ENCODE assay signal across 22 cellular contexts in the genomic region with DNA sequence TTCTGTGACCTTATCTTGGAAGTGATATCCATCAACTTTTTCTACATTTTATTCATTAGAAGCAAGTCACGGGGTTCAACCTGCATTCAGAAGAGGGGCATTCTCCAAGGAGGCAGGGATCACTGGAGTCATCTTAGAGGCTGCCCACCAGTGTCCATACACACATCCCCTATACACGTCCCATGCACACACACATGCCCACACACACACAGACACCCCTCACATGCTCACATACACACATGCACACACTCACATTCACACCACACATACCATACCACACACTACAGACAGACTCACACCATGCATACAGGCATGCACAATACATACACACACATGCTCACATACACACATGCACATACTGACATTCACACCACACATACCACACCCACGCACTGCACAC.
"Had no signal": no experiment of that assay in that cellular context is flagged by ENCODE, and none has a peak within 500 bp of the region (broad histone marks: within the 10 kb centered on the region; RNA-seq: fewer than 3 reads in every experiment).

No MANE protein-coding gene starts in this region.

- H3K4me2 ChIP-seq: PC-9 had no signal

- H3K27me3 ChIP-seq: Peyer's patch, SJCRH30 had no signal

- H3K4me1 ChIP-seq: Peyer's patch, SJCRH30 had no signal

- FAIRE-seq: K562 had no signal

- H3K4me3 ChIP-seq: K562, PC-9, Peyer's patch, SJCRH30 had no signal

- H3K27ac Mint-ChIP-seq: IgD-negative memory B cell had no signal

- H3K36me3 ChIP-seq: Peyer's patch had no signal

- DNase-seq: MV-4-11, NCI-H1048, NCI-H1105, NCI-H1417, NCI-H1436 treated with DMSO at 0.1 percent for 48 hours, NCI-H1694, NCI-H187 treated with DMSO at 0.1 percent for 48 hours, NCI-H2029 treated with DMSO at 0.1 percent for 48 hours, NCI-H2171 treated with DMSO at 0.1 percent for 48 hours, NCI-H2227 treated with DMSO at 0.1 percent for 48 hours, NCI-H524, NCI-H526 treated with DMSO at 0.1 percent for 48 hours, NCI-H748 treated with DMSO at 0.1 percent for 48 hours, OCI-M1, PC-9, Peyer's patch, SHP77 treated with DMSO at 0.1 percent for 48 hours, SJCRH30 had no signal

- H3K36me3 Mint-ChIP-seq: IgD-negative memory B cell had no signal

- H3K27me3 Mint-ChIP-seq: IgD-negative memory B cell had no signal

- H3K27ac ChIP-seq: HL-60, PC-9, Peyer's patch, SJCRH30 had no signal

- ATAC-seq: K562, Right ventricle myocardium inferior had no signal

- H3K4me1 Mint-ChIP-seq: IgD-negative memory B cell had no signal

- H3K4me3 Mint-ChIP-seq: IgD-negative memory B cell had no signal

- H3K9me3 ChIP-seq: Peyer's patch, SJCRH30 had no signal

- H2AFZ ChIP-seq: PC-9 had no signal
